In genomic region chr5:95809414-95809960, GRCh38 we compare ENCODE assay signal across 1 cellular context.
TF ChIP-seq lines count a peak whose summit lies in the region.

No MANE protein-coding gene starts in this region.

TF ChIP-seq in GM23338, 12 proteins besides CTCF, POLR2A, EP300 and RAD21:
- TF ChIP-seq JUNB (IDR thresholded peaks at IDR 0.05; ENCODE audit: unreplicated experiment) = no peak
- no peak for TF ChIP-seq EZH2phosphoT487 (IDR thresholded peaks at IDR 0.05; ENCODE audit: unreplicated experiment)
- no peak for TF ChIP-seq REST (IDR thresholded peaks at IDR 0.05; ENCODE audit: unreplicated experiment)
- TF ChIP-seq ZNF462 (CRISPR knock-in tag; IDR thresholded peaks at IDR 0.05) = no peak
- no peak for TF ChIP-seq NANOG (IDR thresholded peaks at IDR 0.05; ENCODE audit: borderline replicate concordance)
- no peak for TF ChIP-seq STAT1 (IDR thresholded peaks at IDR 0.05; ENCODE audit: unreplicated experiment)
- TF ChIP-seq ZNF331 (CRISPR knock-in tag; IDR thresholded peaks at IDR 0.05; ENCODE audit: low read depth) = no peak
- TF ChIP-seq CREB1 (CRISPR knock-in tag; IDR thresholded peaks at IDR 0.05; ENCODE audit: low read depth) = no peak
- TF ChIP-seq EZH2 (IDR thresholded peaks at IDR 0.05; ENCODE audit: low read depth, unreplicated experiment) = no peak
- no peak for TF ChIP-seq ZNF114 (CRISPR knock-in tag; IDR thresholded peaks at IDR 0.05)
- no peak for TF ChIP-seq ETS1 (IDR thresholded peaks at IDR 0.05)
- no peak for TF ChIP-seq POLR2AphosphoS5 (IDR thresholded peaks at IDR 0.05; ENCODE audit: low read depth)
TF ChIP-seq in GM23338: peak in this region for 0.
